Comparison of ENCODE assay signal across 11 cellular contexts in genomic region chr15:99239545-99240198, GRCh38. TPM values are rescaled to one million over a fixed set of nuclear protein-coding genes. Genes with fewer than 3 reads are reported as not detected.
DNase-seq lines count a peak whose midpoint lies in the region; ATAC-seq and TF ChIP-seq lines count a peak whose summit lies in the region.
"Had no signal": no experiment of that assay in that cellular context is flagged by ENCODE, and none has a peak within 500 bp of the region (broad histone marks: within the 10 kb centered on the region; RNA-seq: fewer than 3 reads in every experiment).

No MANE protein-coding gene starts in this region.

- DNase-seq in dermis blood vessel endothelial cell (peak; percentile 26), NCI-H146 treated with DMSO at 0.1 percent for 48 hours (lab: John Stamatoyannopoulos, UW; ENCODE audit: unreplicated experiment) (no peak), activated gamma-delta T cell (lab: John Stamatoyannopoulos, UW) (no peak), left lobe of liver (ENCODE audit: low spot score) (no peak), smooth muscle cell (lab: John Stamatoyannopoulos, UW; ENCODE audit: unreplicated experiment) (no peak)
- DNase-seq: endodermal cell, left colon, NCI-H774 had no signal

- H2AFZ ChIP-seq in smooth muscle cell (ENCODE audit: low read depth) = no peak overlapping the region

- no peak overlapping the region for H3K4me2 ChIP-seq in smooth muscle cell

- 92% methylated on average over 1 of the region's 1 CpG for WGBS in smooth muscle cell (ENCODE audit: low lambda C conversion rate)

- H3K4me1 ChIP-seq in smooth muscle cell (ENCODE audit: low read depth) = no peaks in the 10 kb centered on the region

- H3K27ac ChIP-seq in smooth muscle cell (ENCODE audit: low read depth) = no peak overlapping the region

- H4K20me1 ChIP-seq in smooth muscle cell (ENCODE audit: low read depth) = peaks cover 43% of the 10 kb centered on the region

- peaks cover 25% of the 10 kb centered on the region for H3K79me2 ChIP-seq in smooth muscle cell (ENCODE audit: low read depth)

- no peak overlapping the region for H3K4me3 ChIP-seq in smooth muscle cell

- no peaks in the 10 kb centered on the region for H3F3A ChIP-seq in smooth muscle cell (ENCODE audit: low read depth)

- H3K27me3 ChIP-seq in smooth muscle cell (ENCODE audit: low read depth) = no peaks in the 10 kb centered on the region

- peaks cover 3% of the 10 kb centered on the region for H3K36me3 ChIP-seq in smooth muscle cell (ENCODE audit: low read depth)

- H3K9me3 ChIP-seq in smooth muscle cell (replicated peaks; ENCODE audit: low read depth) = no peaks in the 10 kb centered on the region

- TF ChIP-seq CTCF in smooth muscle cell (IDR thresholded peaks at IDR 0.05; ENCODE audit: borderline replicate concordance, insufficient read depth, poor library complexity, severe bottlenecking) = no peak

- no peak overlapping the region for H3K9ac ChIP-seq in smooth muscle cell (ENCODE audit: low read depth)

- ATAC-seq in GM18508 (IDR thresholded peaks at IDR 0.05; ENCODE audit: insufficient read depth, unreplicated experiment) = peak; percentile 86
- ATAC-seq in GM21447 (IDR thresholded peaks at IDR 0.05; ENCODE audit: unreplicated experiment) = peak; percentile 95
- peak; percentile 89 for ATAC-seq in HG03175 (IDR thresholded peaks at IDR 0.05; ENCODE audit: unreplicated experiment)
- no peak for ATAC-seq in left lobe of liver
- ATAC-seq: left colon had no signal

RNA-seq across cellular contexts. Expression of gene TTC23, which starts 9.7 kb away (rescaled TPM):
- total RNA-seq in dermis blood vessel endothelial cell = 28.2 and 28.3 TPM in 2 replicates
- 9.0 TPM for total RNA-seq in left lobe of liver
- 45.4 and 76.8 TPM in 2 replicates for total RNA-seq in smooth muscle cell
- 25.0 and 27.0 TPM in 2 replicates for polyA plus RNA-seq in smooth muscle cell

RNA-seq across cellular contexts. Expression of gene LRRC28, which starts 11.6 kb away (rescaled TPM):
- 17.0 and 19.8 TPM in 2 replicates for total RNA-seq in dermis blood vessel endothelial cell
- total RNA-seq in left lobe of liver = 26.9 TPM
- 28.8 and 53.5 TPM in 2 replicates for total RNA-seq in smooth muscle cell
- polyA plus RNA-seq in smooth muscle cell = 22.2 and 26.5 TPM in 2 replicates
